23 cellular contexts compared by ENCODE assay signal in genomic region chr1:48676822-48677221, GRCh38.
DNase-seq lines count a peak whose midpoint lies in the region; ATAC-seq and TF ChIP-seq lines count a peak whose summit lies in the region.
"Had no signal": no experiment of that assay in that cellular context is flagged by ENCODE, and none has a peak within 500 bp of the region (broad histone marks: within the 10 kb centered on the region; RNA-seq: fewer than 3 reads in every experiment).

No MANE protein-coding gene starts in this region.

- no peak overlapping the region for H3K4me3 Mint-ChIP-seq in activated CD4-positive, alpha-beta memory T cell treated with anti-CD3 and anti-CD28 coated beads for 36 hours
- H3K4me3 Mint-ChIP-seq: activated naive CD8-positive, alpha-beta T cell treated with anti-CD3 and anti-CD28 coated beads, Interleukin-2, amount 50 U/mL, for 24 hours; activated T-cell treated with anti-CD3 and anti-CD28 coated beads, Interleukin-2, amount 50 U/mL, for 4 hours; CD8-positive, alpha-beta T cell; endodermal cell; nephron progenitor cell had no signal

- H3K4me3 ChIP-seq in left lung: no peak overlapping the region
- no peak overlapping the region for H3K4me3 ChIP-seq in GM23248
- H3K4me3 ChIP-seq: esophagus squamous epithelium, heart right ventricle, lung, PC-9, right atrium auricular region, smooth muscle cell, stomach, thyroid gland had no signal

- TF ChIP-seq CTCF in left lung (IDR thresholded peaks at IDR 0.05): no peak

- H3K4me1 Mint-ChIP-seq in activated CD4-positive, alpha-beta memory T cell treated with anti-CD3 and anti-CD28 coated beads for 36 hours (ENCODE audit: low read depth): no peaks in the 10 kb centered on the region

- in situ Hi-C loops in GM23248 (cut with MboI): no loop called here

- H3K9me3 ChIP-seq in left lung: no peaks in the 10 kb centered on the region
- no peaks in the 10 kb centered on the region for H3K9me3 ChIP-seq in GM23248 (ENCODE audit: low read depth)
- H3K9me3 ChIP-seq: esophagus squamous epithelium, heart right ventricle, right atrium auricular region, stomach, thyroid gland had no signal

- ATAC-seq in GM19452 (IDR thresholded peaks at IDR 0.05; ENCODE audit: unreplicated experiment) (peak; percentile 38), left lung (peak; percentile 12), GM18870 (IDR thresholded peaks at IDR 0.05; ENCODE audit: unreplicated experiment) (no peak)
- ATAC-seq: activated naive CD8-positive, alpha-beta T cell treated with anti-CD3 and anti-CD28 coated beads, Interleukin-2, amount 50 U/mL, for 24 hours; CD8-positive, alpha-beta T cell had no signal

- H3F3A ChIP-seq in GM23248 (ENCODE audit: insufficient read depth): no peaks in the 10 kb centered on the region

- no peaks in the 10 kb centered on the region for H3K79me2 ChIP-seq in GM23248 (ENCODE audit: insufficient read depth)
- H3K79me2 ChIP-seq: parathyroid adenoma had no signal

- H3K27ac Mint-ChIP-seq in activated CD4-positive, alpha-beta memory T cell treated with anti-CD3 and anti-CD28 coated beads for 36 hours: no peak overlapping the region
- H3K27ac Mint-ChIP-seq: activated naive CD8-positive, alpha-beta T cell treated with anti-CD3 and anti-CD28 coated beads, Interleukin-2, amount 50 U/mL, for 24 hours; CD8-positive, alpha-beta T cell; endodermal cell; nephron progenitor cell had no signal

- POLR2A ChIA-PET in activated CD4-positive, alpha-beta memory T cell treated with anti-CD3 and anti-CD28 coated beads for 36 hours (lab: Charles Lee): no interaction called here

- intact Hi-C loops in left lung (cut with DNase I): no loop called here
- intact Hi-C loops in activated CD4-positive, alpha-beta memory T cell treated with anti-CD3 and anti-CD28 coated beads for 36 hours (cut with micrococcal nuclease): loop anchor here (5.0 kb wide), 2 partner anchors 1655 to 1670 kb away; no protein-coding TSS in a partner anchor

- DNase-seq in NCI-H2029 treated with DMSO at 0.1 percent for 48 hours (lab: John Stamatoyannopoulos, UW) (peak; percentile 75), NCI-H2029 (lab: John Stamatoyannopoulos, UW) (no peak), NCI-H1092 treated with DMSO at 0.1 percent for 48 hours (lab: John Stamatoyannopoulos, UW) (peak; percentile 50), left lung (no peak), GM23248 (no peak)
- no peak for DNase-seq in activated CD4-positive, alpha-beta memory T cell treated with anti-CD3 and anti-CD28 coated beads for 36 hours
- DNase-seq: central memory CD4-positive, alpha-beta T cell; esophagus squamous epithelium had no signal

- no peaks in the 10 kb centered on the region for H3K36me3 ChIP-seq in left lung
- H3K36me3 ChIP-seq in GM23248 (ENCODE audit: low read depth): no peaks in the 10 kb centered on the region
- H3K36me3 ChIP-seq: esophagus squamous epithelium, heart right ventricle, right atrium auricular region, stomach, thyroid gland had no signal

- H3K36me3 Mint-ChIP-seq in activated CD4-positive, alpha-beta memory T cell treated with anti-CD3 and anti-CD28 coated beads for 36 hours: no peaks in the 10 kb centered on the region
- H3K36me3 Mint-ChIP-seq: CD8-positive, alpha-beta T cell had no signal

- H4K20me1 ChIP-seq in GM23248 (ENCODE audit: insufficient read depth): no peaks in the 10 kb centered on the region

- peaks cover 10% of the 10 kb centered on the region for H3K27me3 Mint-ChIP-seq in activated CD4-positive, alpha-beta memory T cell treated with anti-CD3 and anti-CD28 coated beads for 36 hours

- H3K27ac ChIP-seq in left lung: no peak overlapping the region
- H3K27ac ChIP-seq in GM23248: no peak overlapping the region
- H3K27ac ChIP-seq: esophagus squamous epithelium, heart right ventricle, parathyroid adenoma, PC-9, right atrium auricular region, stomach, thyroid gland had no signal

- no peaks in the 10 kb centered on the region for H3K4me1 ChIP-seq in left lung
- no peaks in the 10 kb centered on the region for H3K4me1 ChIP-seq in GM23248 (ENCODE audit: insufficient read depth)
- H3K4me1 ChIP-seq: parathyroid adenoma had no signal

- no peak overlapping the region for H3K9ac ChIP-seq in GM23248
- H3K9ac ChIP-seq: parathyroid adenoma had no signal

- H3K9me3 Mint-ChIP-seq in activated CD4-positive, alpha-beta memory T cell treated with anti-CD3 and anti-CD28 coated beads for 36 hours: no peaks in the 10 kb centered on the region
- H3K9me3 Mint-ChIP-seq: activated naive CD8-positive, alpha-beta T cell treated with anti-CD3 and anti-CD28 coated beads, Interleukin-2, amount 50 U/mL, for 24 hours; activated T-cell treated with anti-CD3 and anti-CD28 coated beads, Interleukin-2, amount 50 U/mL, for 4 hours; CD8-positive, alpha-beta T cell; endodermal cell; nephron progenitor cell had no signal

- no peak overlapping the region for H3K4me2 ChIP-seq in GM23248 (ENCODE audit: unreplicated experiment)
- H3K4me2 ChIP-seq: PC-9, smooth muscle cell had no signal

- no peaks in the 10 kb centered on the region for H3K9me2 ChIP-seq in GM23248 (ENCODE audit: insufficient read depth)

- H3K27me3 ChIP-seq in left lung (no peaks in the 10 kb centered on the region), GM23248 (replicated peaks; ENCODE audit: insufficient read depth) (0 out of 2 replicates have a peak, but pooled peaks cover 5% of the 10 kb centered on the region)
- H3K27me3 ChIP-seq: right atrium auricular region, thyroid gland had no signal

- CTCF ChIA-PET in activated CD4-positive, alpha-beta memory T cell treated with anti-CD3 and anti-CD28 coated beads for 36 hours (lab: Charles Lee): interaction anchor here (0.6 to 1.9 kb wide), 13 partner anchors 11 to 1672 kb away, joined by 3 to 14 read pairs (median 6); no protein-coding TSS in a partner anchor

- H2AFZ ChIP-seq in GM23248: no peak overlapping the region
- H2AFZ ChIP-seq: parathyroid adenoma, PC-9 had no signal

- 12 to 15% methylated on average over 2 of the region's 2 CpGs for WGBS in GM23248 (ENCODE audit: low coverage in 1 of 2, low lambda C conversion rate in 2 of 2, missing lambda C conversion rate in 2 of 2), 2 experiments

Comparison
In these comparisons a context has a peak if more than half of its experiments do, and no peak if none do; other contexts are left out.
1. DNase-seq: peak in NCI-H2029 treated with DMSO at 0.1 percent for 48 hours (single experiment) and NCI-H1092 treated with DMSO at 0.1 percent for 48 hours (single experiment); none in NCI-H2029 (single experiment), left lung (0 of 2), GM23248 (single experiment) and activated CD4-positive, alpha-beta memory T cell treated with anti-CD3 and anti-CD28 coated beads for 36 hours (single experiment).